8 cellular contexts compared by ENCODE assay signal in the genomic region with DNA sequence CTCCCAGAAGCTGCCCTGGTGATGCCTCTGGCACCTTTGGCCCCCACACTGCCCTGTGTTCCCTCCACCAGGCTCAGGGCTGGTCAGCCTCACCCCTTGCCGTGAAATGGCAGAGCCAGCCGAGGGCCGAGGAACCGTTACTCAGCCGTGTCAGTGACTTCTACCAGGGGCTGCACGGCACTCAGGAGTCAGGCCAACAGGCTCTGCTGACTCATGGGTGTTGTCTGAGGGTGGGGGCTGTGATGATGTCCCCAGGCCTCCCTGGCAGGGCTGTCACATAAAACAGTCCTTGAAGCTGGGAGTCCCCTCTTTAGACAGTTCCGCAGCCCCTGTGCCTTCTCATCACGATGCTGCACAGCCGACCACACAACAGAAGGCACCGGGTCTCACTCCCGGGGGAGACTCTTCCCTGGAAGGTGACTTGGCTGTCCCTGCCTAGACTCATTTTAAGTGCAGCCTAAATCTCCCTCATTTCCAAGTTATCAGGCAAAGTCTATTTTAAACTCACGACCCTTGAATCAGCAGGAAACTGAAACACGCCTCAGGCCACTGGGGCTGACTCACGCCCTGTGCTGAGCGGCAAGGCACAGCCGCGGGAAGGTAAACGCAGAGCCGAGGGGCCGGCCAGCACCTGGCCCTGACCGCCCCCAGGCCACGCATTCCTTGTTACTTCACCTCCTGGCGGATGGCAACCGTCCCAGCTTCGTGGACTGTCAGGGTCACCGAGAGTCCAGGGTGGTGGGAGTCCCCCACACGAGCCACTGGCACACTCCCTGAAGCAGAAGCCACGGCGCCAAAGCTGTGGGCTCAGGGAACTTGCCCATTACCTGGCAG.
A peak's percentile ranks its signal among the peaks of the same experiment; 100 is the strongest.
DNase-seq lines count a peak whose midpoint lies in the region; ATAC-seq and TF ChIP-seq lines count a peak whose summit lies in the region.

No MANE protein-coding gene starts in this region.

- H3K4me3 ChIP-seq in choroid plexus epithelial cell (ENCODE audit: low read depth, low read length) = peak overlapping the region; percentile 5
- no peak overlapping the region for H3K4me3 ChIP-seq in mesendoderm (ENCODE audit: low read length)

- no peak overlapping the region for H2BK5ac ChIP-seq in mesendoderm (ENCODE audit: low read length)

- H3K79me1 ChIP-seq in mesendoderm (ENCODE audit: low read length) = peaks cover 54% of the 10 kb centered on the region

- no peak overlapping the region for H4K8ac ChIP-seq in mesendoderm (ENCODE audit: low read depth, low read length)

- H3K4me2 ChIP-seq in mesendoderm (ENCODE audit: low read length) = no peak overlapping the region

- TF ChIP-seq CTCF in CD14-positive monocyte (IDR thresholded peaks at IDR 0.05) (no peak), choroid plexus epithelial cell (conservative IDR thresholded peaks at IDR 0.05; ENCODE audit: low read depth, low read length) (no peak)

- POLR2A ChIA-PET in T-cell (lab: Charles Lee) = interaction anchor here in 1 of 2 donors (0.6 kb wide), 1 partner anchor 674 kb away, joined by 3 read pairs; no protein-coding TSS in a partner anchor

- CTCF ChIA-PET in T-cell (lab: Charles Lee) = interaction anchor here in 1 of 2 donors (0.6 kb wide), 1 partner anchor 210 kb away, joined by 3 read pairs; no protein-coding TSS in a partner anchor

- no peaks in the 10 kb centered on the region for H3K36me3 ChIP-seq in mesendoderm (ENCODE audit: control insufficient read depth, insufficient read depth, low read length)

- H2AK5ac ChIP-seq in mesendoderm (ENCODE audit: low read length) = no peak overlapping the region

- ATAC-seq in HG02610 (IDR thresholded peaks at IDR 0.05; ENCODE audit: unreplicated experiment) (peak; percentile 47), T-cell (replicated peaks in 1 of 4) (no peak), GM18907 (IDR thresholded peaks at IDR 0.05; ENCODE audit: unreplicated experiment) (no peak)

- no peak overlapping the region for H2BK15ac ChIP-seq in mesendoderm (replicated peaks; ENCODE audit: low read depth)

- peaks cover 15% of the 10 kb centered on the region for H3K4me1 ChIP-seq in mesendoderm (ENCODE audit: control insufficient read depth, low read depth, low read length)

- H2BK120ac ChIP-seq in mesendoderm (ENCODE audit: low read depth, low read length) = no peak overlapping the region

- H3K27ac Mint-ChIP-seq in CD14-positive monocyte = peak overlapping the region in 6 of 7 donors; percentile 26 to 64 (median 48)
- H3K27ac Mint-ChIP-seq in T-cell = peak overlapping the region; percentile 79 to 89

- H3K4me1 Mint-ChIP-seq in CD14-positive monocyte (peaks cover 77% of the 10 kb centered on the region), T-cell (peaks cover 94 to 96% (median 96%) of the 10 kb centered on the region in 3 donors)

- peak overlapping the region in 1 of 2 donors; percentile 49 for H3K4me3 Mint-ChIP-seq in CD14-positive monocyte
- H3K4me3 Mint-ChIP-seq in T-cell = peak overlapping the region; percentile 55 to 63 (median 58)

- H4K5ac ChIP-seq in mesendoderm (ENCODE audit: low read length) = no peak overlapping the region

- H3K4ac ChIP-seq in mesendoderm (ENCODE audit: low read depth, low read length) = no peak overlapping the region

- H3K79me2 ChIP-seq in mesendoderm (ENCODE audit: control insufficient read depth, insufficient read depth, low read length) = peaks cover 93% of the 10 kb centered on the region

- H3K27ac ChIP-seq in mesendoderm (ENCODE audit: low read depth, low read length) (no peak overlapping the region), temporal lobe (ENCODE audit: low read depth, low read length) (peak overlapping the region; percentile 59)

- H3K56ac ChIP-seq in mesendoderm (ENCODE audit: low read length) = no peak overlapping the region

- H3K9me3 Mint-ChIP-seq in CD14-positive monocyte (no peaks in the 10 kb centered on the region), T-cell (no peaks in the 10 kb centered on the region)

- no CpG with 5 or more reads among the region's 29 CpGs for WGBS in mesendoderm (ENCODE audit: extremely low coverage, insufficient coverage, low lambda C conversion rate)

- intact Hi-C loops in CD14-positive monocyte (cut with micrococcal nuclease) = no loop called here

- no peaks in the 10 kb centered on the region for H3K27me3 ChIP-seq in mesendoderm (ENCODE audit: insufficient read depth, low read length, poor library complexity)

- peaks cover 0 to 3% (median 2%) of the 10 kb centered on the region in 3 donors for H3K27me3 Mint-ChIP-seq in CD14-positive monocyte (ENCODE audit: low read depth in 3 of 3)
- no peaks in the 10 kb centered on the region for H3K27me3 Mint-ChIP-seq in T-cell

- H3K9ac ChIP-seq in mesendoderm (ENCODE audit: low read length) = no peak overlapping the region

- H3K18ac ChIP-seq in mesendoderm (ENCODE audit: low read length) = no peak overlapping the region

- peak overlapping the region; percentile 26 for H3K23ac ChIP-seq in mesendoderm (ENCODE audit: low read length)

- DNase-seq in CD14-positive monocyte (ENCODE audit: low spot score) (no peak), T-cell (peak in 1 of 34 experiments; percentile 31), choroid plexus epithelial cell (ENCODE audit: low read depth) (peak; percentile 76), mesendoderm (peak; percentile 83), germinal center (ENCODE audit: low spot score) (no peak)

- H3K36me3 Mint-ChIP-seq in CD14-positive monocyte (peaks cover 29 to 51% of the 10 kb centered on the region in 2 donors), T-cell (peaks cover 10% of the 10 kb centered on the region)

Comparison
In these comparisons a context has a peak if more than half of its experiments do, and no peak if none do; other contexts are left out.
1. DNase-seq: peak in choroid plexus epithelial cell (single experiment) and mesendoderm (single experiment); none in CD14-positive monocyte (single experiment) and germinal center (single experiment).